Comparison of ENCODE assay signal across 8 cellular contexts in the genomic region with DNA sequence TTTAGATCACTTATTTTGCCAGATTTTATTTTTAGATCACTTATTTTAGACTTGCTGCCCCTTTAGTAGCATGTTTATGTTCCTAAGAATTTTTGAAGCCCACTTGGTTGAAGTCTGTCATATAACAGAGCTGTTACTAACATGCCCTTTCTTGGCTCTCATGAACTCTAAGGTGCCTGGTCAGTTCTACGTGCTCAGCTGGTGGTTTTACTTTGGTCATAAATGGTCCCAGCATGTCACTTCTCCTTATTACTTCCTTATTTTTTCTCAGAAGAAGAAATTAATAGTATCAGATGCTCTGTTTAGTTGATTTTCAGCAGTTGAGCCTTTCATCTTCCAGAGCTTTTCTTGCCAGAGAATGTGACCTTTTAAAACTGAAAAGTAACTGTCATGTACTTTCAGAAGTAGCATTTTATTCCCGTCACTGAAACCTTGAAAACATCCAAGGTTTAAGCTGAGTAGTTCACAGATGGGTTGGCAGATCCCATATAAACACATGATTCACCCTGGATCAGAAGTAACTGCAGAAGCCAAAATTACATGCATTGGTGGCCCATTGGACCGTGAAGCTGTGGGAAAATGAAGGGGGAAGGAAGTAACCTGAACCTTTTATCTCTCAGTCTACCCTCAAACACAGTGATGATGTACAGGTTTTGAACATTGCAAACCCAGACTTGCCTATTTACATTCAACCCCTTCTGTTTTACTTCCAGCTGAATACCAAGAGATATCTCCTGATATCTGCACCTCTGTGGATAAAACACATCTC. TPM values are rescaled to one million over a fixed set of nuclear protein-coding genes. Genes with fewer than 3 reads are reported as not detected.
DNase-seq lines count a peak whose midpoint lies in the region; ATAC-seq and TF ChIP-seq lines count a peak whose summit lies in the region.

No MANE protein-coding gene starts in this region.

- H4K20me1 ChIP-seq in IMR-90 (ENCODE audit: insufficient read depth, low read length) = peaks cover 4% of the 10 kb centered on the region

- H3K79me1 ChIP-seq in IMR-90 (ENCODE audit: low read depth in 1 of 2, low read length in 2 of 2) = no peaks in the 10 kb centered on the region

- peak; percentile 77 for ATAC-seq in GM19463 (IDR thresholded peaks at IDR 0.05; ENCODE audit: unreplicated experiment)
- ATAC-seq in IMR-90 (ENCODE audit: low read depth) = peak; percentile 77

- H3K9me3 ChIP-seq in AG04450 (ENCODE audit: control insufficient read depth, insufficient read depth, low read length) (no peaks in the 10 kb centered on the region), IMR-90 (ENCODE audit: control insufficient read depth, insufficient read depth, low read length) (no peaks in the 10 kb centered on the region), BE2C (no peaks in the 10 kb centered on the region)

- CTCF ChIA-PET in AG04450 (lab: Charles Lee) (interaction anchor here (0.9 to 1.4 kb wide), 2 partner anchors 40 kb away, joined by 3 to 4 read pairs; no protein-coding TSS in a partner anchor), IMR-90 (lab: Yijun Ruan, JAX) (interaction anchor here (0.8 kb wide), 1 partner anchor 17 kb away, joined by 3 read pairs; no protein-coding TSS in a partner anchor)

- WGBS in IMR-90 (ENCODE audit: extremely low coverage in 2 of 2, insufficient read length in 1 of 2), 2 experiments = no CpG with 5 or more reads among the region's 3 CpGs

- DNase-seq in AG04450 (ENCODE audit: low read depth, low spot score) = peak; percentile 79
- DNase-seq in IMR-90 = peak; percentile 93
- DNase-seq in skeletal muscle cell (ENCODE audit: low read depth) = peak; percentile 72
- no peak for DNase-seq in BE2C
- DNase-seq in activated T-cell treated with anti-CD3 and anti-CD28 coated beads, Interleukin-2, amount 50 U/mL, for 1 hour = no peak
- no peak for DNase-seq in effector CD4-positive, alpha-beta T cell

- peak overlapping the region; percentile 87 for H2BK20ac ChIP-seq in IMR-90 (ENCODE audit: low read depth, low read length)

- no peak overlapping the region for H2AK5ac ChIP-seq in IMR-90 (ENCODE audit: low read depth, low read length)

- peak overlapping the region in 1 of 2 experiments; percentile 79; a peak in 2 of 4 replicates for H4K8ac ChIP-seq in IMR-90 (ENCODE audit: low read depth in 2 of 2, low read length in 2 of 2)

- peak overlapping the region; percentile 97 for H2BK5ac ChIP-seq in IMR-90 (ENCODE audit: low read depth, low read length, poor library complexity, severe bottlenecking)

- peak overlapping the region; percentile 88 for H2BK120ac ChIP-seq in IMR-90 (ENCODE audit: low read depth, low read length)

- no peak for TF ChIP-seq RAD21 in IMR-90 (IDR thresholded peaks at IDR 0.05; ENCODE audit: low read length)

- H3K9me1 ChIP-seq in IMR-90 (ENCODE audit: insufficient read depth, low read length) = no peaks in the 10 kb centered on the region; the same call in 1 of the 2 replicates

- H4K5ac ChIP-seq in IMR-90 (ENCODE audit: low read depth, low read length) = peak overlapping the region; percentile 62; the same call in 1 of the 2 replicates

- no peak overlapping the region for H2AFZ ChIP-seq in IMR-90 (replicated peaks; ENCODE audit: low read length, poor library complexity)

- BruUV-seq in IMR-90 (replicated peaks; lab: Mats Ljungman, UMichigan) = no TSS peak

- TF ChIP-seq CTCF in AG04450 (IDR thresholded peaks at IDR 0.05; ENCODE audit: low read depth, low read length) (no peak), IMR-90 (conservative IDR thresholded peaks at IDR 0.05; ENCODE audit: low read depth, low read length) (no peak), BE2C (IDR thresholded peaks at IDR 0.05; ENCODE audit: low read depth, low read length) (no peak)

- H3K36me3 ChIP-seq in IMR-90 (ENCODE audit: control insufficient read depth, insufficient read depth, low read length) (peaks cover 2% of the 10 kb centered on the region), BE2C (no peaks in the 10 kb centered on the region)

- H2BK15ac ChIP-seq in IMR-90 (ENCODE audit: low read depth, low read length) = peak overlapping the region; percentile 33; the same call in 1 of the 3 replicates

- H3K36me3 Mint-ChIP-seq in dendritic cell treated with granulocyte-macrophage colony-stimulating factor and Interleukin-4, amounts not matched to agents 40 ng/mL and 50 ng/mL, for 4 days (ENCODE audit: low read depth) = peaks cover 32% of the 10 kb centered on the region

- peak overlapping the region; percentile 75 for H3K23ac ChIP-seq in IMR-90 (ENCODE audit: low read depth, low read length)

- TF ChIP-seq POLR2A in IMR-90 (IDR thresholded peaks at IDR 0.05; ENCODE audit: low read depth, low read length) = no peak

- H3K4ac ChIP-seq in IMR-90 (ENCODE audit: low read depth, low read length) = peak overlapping the region; percentile 80

- H3K27me3 Mint-ChIP-seq in dendritic cell treated with granulocyte-macrophage colony-stimulating factor and Interleukin-4, amounts not matched to agents 40 ng/mL and 50 ng/mL, for 4 days = no peaks in the 10 kb centered on the region

- dilution Hi-C loops in IMR-90 (cut with HindIII; ENCODE audit: low sequenced_read_pairs, unreplicated experiment) = no loop called here

- peak overlapping the region; percentile 60 for H3K27ac Mint-ChIP-seq in dendritic cell treated with granulocyte-macrophage colony-stimulating factor and Interleukin-4, amounts not matched to agents 40 ng/mL and 50 ng/mL, for 4 days

- H3K4me1 ChIP-seq in IMR-90 (ENCODE audit: control insufficient read depth, insufficient read depth, low read length) (peaks cover 15% of the 10 kb centered on the region), BE2C (no peaks in the 10 kb centered on the region)

- peak overlapping the region; percentile 57 for H3K14ac ChIP-seq in IMR-90 (replicated peaks; ENCODE audit: low read depth, low read length)

- peak overlapping the region; percentile 94 for H3K18ac ChIP-seq in IMR-90 (ENCODE audit: low read depth, low read length)

- H3K9ac ChIP-seq in IMR-90 (ENCODE audit: low read depth, low read length) = no peak overlapping the region

- H3K56ac ChIP-seq in IMR-90 (ENCODE audit: extremely low read depth, insufficient read depth, low read length) = peak overlapping the region; percentile 91

- no peak overlapping the region for H3K4me3 Mint-ChIP-seq in dendritic cell treated with granulocyte-macrophage colony-stimulating factor and Interleukin-4, amounts not matched to agents 40 ng/mL and 50 ng/mL, for 4 days

- POLR2A ChIA-PET in AG04450 (lab: Yijun Ruan, JAX) = interaction anchor here (0.7 to 2.0 kb wide), 8 partner anchors 36 to 982 kb away, joined by 3 to 6 read pairs (median 3); a partner anchor contains a TSS
- POLR2A ChIA-PET in IMR-90 (lab: Charles Lee; ENCODE audit: unreplicated experiment) = interaction anchor here (1.1 kb wide), 1 partner anchor 359 kb away, joined by 4 read pairs; a partner anchor contains a TSS

- H3K9me3 Mint-ChIP-seq in dendritic cell treated with granulocyte-macrophage colony-stimulating factor and Interleukin-4, amounts not matched to agents 40 ng/mL and 50 ng/mL, for 4 days = no peaks in the 10 kb centered on the region

- H3K4me3 ChIP-seq in AG04450 (ENCODE audit: low read depth, low read length) (peak overlapping the region; percentile 0), IMR-90 (ENCODE audit: insufficient read depth, low read depth, low read length) (no peak overlapping the region), skeletal muscle cell (ENCODE audit: low read depth, low read length) (no peak overlapping the region), BE2C (ENCODE audit: low read depth, low read length) (no peak overlapping the region)

- intact Hi-C loops in IMR-90 (cut with micrococcal nuclease) = loop anchor here (5.0 kb wide), 2 partner anchors 359 to 414 kb away; a partner anchor contains a TSS
- intact Hi-C loops in dendritic cell treated with granulocyte-macrophage colony-stimulating factor and Interleukin-4, amounts not matched to agents 40 ng/mL and 50 ng/mL, for 4 days (cut with micrococcal nuclease) = loop anchor here (5.0 kb wide), 2 partner anchors 46 to 116 kb away; no protein-coding TSS in a partner anchor

- in situ Hi-C loops in IMR-90 (cut with MboI; ENCODE audit: low sequenced_read_pairs) = no loop called here

- peaks cover 14% of the 10 kb centered on the region for H3K4me1 Mint-ChIP-seq in dendritic cell treated with granulocyte-macrophage colony-stimulating factor and Interleukin-4, amounts not matched to agents 40 ng/mL and 50 ng/mL, for 4 days (ENCODE audit: low read depth)

- peak overlapping the region; percentile 74 for H4K91ac ChIP-seq in IMR-90 (ENCODE audit: insufficient read depth, low read depth, low read length)

- H3K27ac ChIP-seq in AG04450 (ENCODE audit: low read depth, low read length) = peak overlapping the region; percentile 89
- H3K27ac ChIP-seq in IMR-90 (ENCODE audit: insufficient read depth, low read length) = peak overlapping the region; percentile 79; the same call in 1 of the 2 replicates

- H2AK9ac ChIP-seq in IMR-90 (replicated peaks; ENCODE audit: low read depth, low read length, poor library complexity) = no peak overlapping the region

- H3K27me3 ChIP-seq in AG04450 (ENCODE audit: control insufficient read depth, insufficient read depth, low read length) (no peaks in the 10 kb centered on the region), IMR-90 (ENCODE audit: control insufficient read depth, insufficient read depth, low read length) (no peaks in the 10 kb centered on the region), BE2C (no peaks in the 10 kb centered on the region)

- H3K4me2 ChIP-seq in IMR-90 (ENCODE audit: low read depth, low read length) = peak overlapping the region; percentile 92

TF ChIP-seq in IMR-90, 13 proteins besides CTCF, POLR2A, EP300 and RAD21:
- TF ChIP-seq SMC3 (IDR thresholded peaks at IDR 0.05; ENCODE audit: low read depth, low read length) = 0 out of 2 replicates have a peak, but pooled peaks have one; percentile 1
- TF ChIP-seq, protein P1, sequence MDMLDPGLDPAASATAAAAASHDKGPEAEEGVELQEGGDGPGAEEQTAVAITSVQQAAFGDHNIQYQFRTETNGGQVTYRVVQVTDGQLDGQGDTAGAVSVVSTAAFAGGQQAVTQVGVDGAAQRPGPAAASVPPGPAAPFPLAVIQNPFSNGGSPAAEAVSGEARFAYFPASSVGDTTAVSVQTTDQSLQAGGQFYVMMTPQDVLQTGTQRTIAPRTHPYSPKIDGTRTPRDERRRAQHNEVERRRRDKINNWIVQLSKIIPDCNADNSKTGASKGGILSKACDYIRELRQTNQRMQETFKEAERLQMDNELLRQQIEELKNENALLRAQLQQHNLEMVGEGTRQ (IDR thresholded peaks at IDR 0.05; ENCODE audit: low read depth, low read length) = no peak
- peak; percentile 78; the same call in 1 of the 2 replicates for TF ChIP-seq FOS (IDR thresholded peaks at IDR 0.05; ENCODE audit: low read depth, low read length)

RNA-seq across cellular contexts. Expression of a gene that starts 50.5 kb away (rescaled TPM):
- 8.5 and 12.1 TPM in 2 replicates for polyA plus RNA-seq in AG04450 (2011; rRNA removed)
- 3.7 and 8.3 TPM in 2 replicates for polyA minus RNA-seq in AG04450 (2011; rRNA and poly(A)+ RNA removed)
- total RNA-seq in IMR-90 (2012; rRNA removed) = 2.2 and 2.8 TPM in 2 replicates
- 1.5 and 1.9 TPM in 2 replicates for polyA plus RNA-seq in IMR-90 (2012; rRNA removed)
- polyA plus RNA-seq in IMR-90 (2012; cell fraction: cytosol; rRNA removed) = 0.37 and 0.59 TPM in 2 replicates
- 0.22 and 1.9 TPM in 2 replicates for polyA plus RNA-seq in IMR-90 (2012; cell fraction: nucleus; rRNA removed; ENCODE audit: low replicate concordance)
- polyA plus RNA-seq in BE2C (2012; ENCODE audit: insufficient read depth, insufficient read length, low read depth) = 0.12 TPM

Comparison
In these comparisons a context has a peak if more than half of its experiments do, and no peak if none do; other contexts are left out.
1. DNase-seq: peak in AG04450 (single experiment), IMR-90 (single experiment) and skeletal muscle cell (single experiment); none in BE2C (single experiment), activated T-cell treated with anti-CD3 and anti-CD28 coated beads, Interleukin-2, amount 50 U/mL, for 1 hour (single experiment) and effector CD4-positive, alpha-beta T cell (single experiment).